In the genomic region with DNA sequence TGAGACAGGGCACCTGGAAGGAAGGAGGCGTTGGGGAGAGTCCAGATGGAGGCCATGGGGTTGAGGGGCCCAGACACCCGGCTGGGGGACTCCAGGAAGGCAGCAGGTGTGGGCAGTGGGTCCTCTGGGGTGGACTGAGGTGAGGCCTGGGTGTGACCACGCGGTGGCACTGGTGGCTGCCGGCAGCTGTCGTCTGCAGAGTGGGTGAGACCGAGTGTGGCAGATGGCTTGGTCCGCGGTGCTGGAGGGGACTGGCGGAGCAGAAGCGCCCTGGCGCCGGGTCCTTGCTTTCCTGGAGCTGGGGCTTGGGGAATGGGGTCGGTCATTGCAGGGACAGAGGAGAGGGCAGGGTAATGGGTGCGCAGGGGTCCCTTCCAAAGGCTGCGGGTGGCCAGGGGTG, we compare ENCODE assay signal across 10 cellular contexts. TPM values are rescaled to one million over a fixed set of nuclear protein-coding genes. Genes with fewer than 3 reads are reported as not detected.
DNase-seq lines count a peak whose midpoint lies in the region; ATAC-seq, FAIRE-seq and TF ChIP-seq lines count a peak whose summit lies in the region.
"Had no signal": no experiment of that assay in that cellular context is flagged by ENCODE, and none has a peak within 500 bp of the region (broad histone marks: within the 10 kb centered on the region; RNA-seq: fewer than 3 reads in every experiment).

No MANE protein-coding gene starts in this region.

- ATAC-seq in GM19324 (IDR thresholded peaks at IDR 0.05; ENCODE audit: low FRiP score, unreplicated experiment): no peak

- WGBS in small intestine, 3 donors: 11 to 32% (median 13%) methylated on average over 11 to 16 of the region's 16 CpGs

- no peak for TF ChIP-seq CTCF in breast epithelium (IDR thresholded peaks at IDR 0.05)
- no peak for TF ChIP-seq CTCF in MCF 10A (IDR thresholded peaks at IDR 0.05; ENCODE audit: unreplicated experiment)
- no peak for TF ChIP-seq CTCF in OCI-LY7 (conservative IDR thresholded peaks at IDR 0.05; ENCODE audit: low read length)
- TF ChIP-seq CTCF in glutamatergic neuron (IDR thresholded peaks at IDR 0.05; ENCODE audit: partially characterized antibody, unreplicated experiment): no peak

- H3K79me2 ChIP-seq in OCI-LY7 (ENCODE audit: insufficient read depth, low read depth, low read length): no peaks in the 10 kb centered on the region

- no peaks in the 10 kb centered on the region for H3K9me2 ChIP-seq in OCI-LY7 (ENCODE audit: insufficient read depth, low read length)

- H3K4me3 Mint-ChIP-seq in MCF 10A (ENCODE audit: unreplicated experiment) (no peak overlapping the region), glutamatergic neuron (ENCODE audit: unreplicated experiment) (peak overlapping the region; percentile 85)

- peak in 1 of 2 donors; percentile 40 for DNase-seq in breast epithelium (ENCODE audit: low spot score in 2 of 2)
- no peak for DNase-seq in MCF 10A (ENCODE audit: unreplicated experiment)
- no peak for DNase-seq in OCI-LY7 (ENCODE audit: low spot score)
- peak; percentile 83 for DNase-seq in glutamatergic neuron
- peak; percentile 53 for DNase-seq in small intestine
- DNase-seq in posterior vena cava (ENCODE audit: low spot score): no peak
- DNase-seq in NCI-H2107 treated with DMSO at 0.1 percent for 48 hours (lab: John Stamatoyannopoulos, UW; ENCODE audit: unreplicated experiment): no peak

- H3K27me3 Mint-ChIP-seq in MCF 10A (ENCODE audit: insufficient read depth, unreplicated experiment): no peaks in the 10 kb centered on the region
- H3K27me3 Mint-ChIP-seq in glutamatergic neuron (ENCODE audit: unreplicated experiment): peaks cover 20% of the 10 kb centered on the region

- H3K27me3 ChIP-seq in breast epithelium (no peaks in the 10 kb centered on the region), small intestine (ENCODE audit: control insufficient read depth in 2 of 2, insufficient read depth in 2 of 2, low read length in 2 of 2) (no peaks in the 10 kb centered on the region)

- H3K4me1 Mint-ChIP-seq in MCF 10A (ENCODE audit: insufficient read depth, unreplicated experiment) (no peaks in the 10 kb centered on the region), glutamatergic neuron (ENCODE audit: low read depth, unreplicated experiment) (peaks cover 16% of the 10 kb centered on the region)

- no peaks in the 10 kb centered on the region for H3K9me3 Mint-ChIP-seq in MCF 10A (ENCODE audit: unreplicated experiment)
- H3K9me3 Mint-ChIP-seq in glutamatergic neuron (ENCODE audit: unreplicated experiment): peaks cover 17% of the 10 kb centered on the region

- H3K4me3 ChIP-seq in breast epithelium (peak overlapping the region in 2 of 3 donors; percentile 55 to 71), OCI-LY7 (ENCODE audit: low read depth, low read length, poor library complexity, severe bottlenecking) (peak overlapping the region; percentile 62), small intestine (ENCODE audit: low read depth in 1 of 2, low read length in 2 of 2) (no peak overlapping the region)

- FAIRE-seq in small intestine (lab: Jason Lieb, UNC): no peak
- FAIRE-seq: G401.6 had no signal

- no peak for TF ChIP-seq POLR2A in breast epithelium (IDR thresholded peaks at IDR 0.05)

- BruUV-seq in MCF 10A (replicated peaks; lab: Mats Ljungman, UMichigan): no TSS peak
- BruUV-seq in OCI-LY7 (replicated peaks; lab: Mats Ljungman, UMichigan): no TSS peak

- no peak overlapping the region for H2AFZ ChIP-seq in OCI-LY7 (ENCODE audit: low read length)

- H3K36me3 Mint-ChIP-seq in MCF 10A (ENCODE audit: insufficient read depth, unreplicated experiment) (peaks cover 15% of the 10 kb centered on the region), glutamatergic neuron (ENCODE audit: unreplicated experiment) (no peaks in the 10 kb centered on the region)

- intact Hi-C loops in breast epithelium (cut with DNase I; ENCODE audit: low total_unique reads) (no loop called here), MCF 10A (cut with micrococcal nuclease) (no loop called here), OCI-LY7 (cut with micrococcal nuclease; ENCODE audit: unreplicated experiment) (loop anchor here (2.0 to 10.0 kb wide), 5 partner anchors 48 to 275 kb away; a partner anchor contains a TSS), posterior vena cava (cut with DNase I) (no loop called here)

- H3K4me2 ChIP-seq in OCI-LY7 (ENCODE audit: low read length): peak overlapping the region; percentile 60; the same call in 1 of the 2 replicates

- H3K27ac ChIP-seq in breast epithelium (peak overlapping the region; percentile 25 to 62), OCI-LY7 (ENCODE audit: low read depth, low read length, poor library complexity, severe bottlenecking) (no peak overlapping the region), small intestine (ENCODE audit: low read depth in 1 of 2, low read length in 1 of 2) (no peak overlapping the region)
- H3K27ac ChIP-seq: neutrophil had no signal

- no peak overlapping the region for H3K27ac Mint-ChIP-seq in MCF 10A (ENCODE audit: low read depth, unreplicated experiment)
- H3K27ac Mint-ChIP-seq in glutamatergic neuron (ENCODE audit: unreplicated experiment): peak overlapping the region; percentile 98

- POLR2A ChIA-PET in MCF 10A (lab: Yijun Ruan, JAX): interaction anchor here (0.7 to 0.8 kb wide), 2 partner anchors 11 to 254 kb away, joined by 3 read pairs; no protein-coding TSS in a partner anchor
- POLR2A ChIA-PET in OCI-LY7 (lab: Charles Lee): no interaction called here

- CTCF ChIA-PET in MCF 10A (lab: Yijun Ruan, JAX) (interaction anchor here (1.1 kb wide), 1 partner anchor 33 kb away, joined by 3 read pairs; no protein-coding TSS in a partner anchor), OCI-LY7 (lab: Charles Lee; ENCODE audit: unreplicated experiment) (interaction anchor here (0.6 to 0.7 kb wide), 2 partner anchors 26 to 32 kb away, joined by 3 to 5 read pairs; no protein-coding TSS in a partner anchor)

- H3K9me3 ChIP-seq in breast epithelium (no peaks in the 10 kb centered on the region), OCI-LY7 (ENCODE audit: low read length) (no peaks in the 10 kb centered on the region), small intestine (ENCODE audit: control insufficient read depth, low read depth) (no peaks in the 10 kb centered on the region)
- H3K9me3 ChIP-seq: neutrophil had no signal

- H3K36me3 ChIP-seq in breast epithelium (no peaks in the 10 kb centered on the region), OCI-LY7 (ENCODE audit: insufficient read depth, low read length) (no peaks in the 10 kb centered on the region), small intestine (ENCODE audit: control insufficient read depth in 2 of 2, insufficient read depth in 2 of 2, low read length in 2 of 2) (no peaks in the 10 kb centered on the region)
- H3K36me3 ChIP-seq: neutrophil had no signal

- no peaks in the 10 kb centered on the region for H4K20me1 ChIP-seq in OCI-LY7 (ENCODE audit: insufficient read depth, low read length)

- H3K4me1 ChIP-seq in breast epithelium (peaks cover 6 to 7% of the 10 kb centered on the region in 2 donors), OCI-LY7 (ENCODE audit: insufficient read depth, low read length, poor library complexity, severe bottlenecking) (peaks cover 25% of the 10 kb centered on the region), small intestine (ENCODE audit: control insufficient read depth in 2 of 2, insufficient read depth in 1 of 2, low read depth in 1 of 2, low read length in 1 of 2) (no peaks in the 10 kb centered on the region)

RNA-seq across cellular contexts. Expression of a gene that starts 12.5 kb away (rescaled TPM):
- 10 to 100 TPM in 2 of 3 donors, 1 to 10 TPM in 1; 9.1 to 37.0 (median 30.5) TPM for total RNA-seq in breast epithelium
- total RNA-seq in MCF 10A (2022): 286 and 303 TPM in 2 replicates
- 2.2 and 2.7 TPM in 2 replicates for total RNA-seq in OCI-LY7 (2014; rRNA removed; shearing (Covaris generic))
- 9.1 and 9.8 TPM in 2 replicates for total RNA-seq in OCI-LY7 (2022)
- 914 TPM for total RNA-seq in glutamatergic neuron (ENCODE audit: unreplicated experiment)
- polyA plus RNA-seq in small intestine: 10 to 100 TPM; 13.2 to 20.9 (median 18.9) TPM
- 10 to 100 TPM; 18.8 to 26.8 TPM for total RNA-seq in posterior vena cava

RNA-seq across cellular contexts. Expression of a gene that starts 19.1 kb away (rescaled TPM):
- 10 to 100 TPM; 15.5 to 31.5 (median 18.0) TPM for total RNA-seq in breast epithelium
- 7.4 and 8.8 TPM in 2 replicates for total RNA-seq in MCF 10A (2022)
- total RNA-seq in OCI-LY7 (2014; rRNA removed; shearing (Covaris generic)): 99.9 and 110 TPM in 2 replicates
- 53.4 and 65.4 TPM in 2 replicates for total RNA-seq in OCI-LY7 (2022)
- total RNA-seq in glutamatergic neuron (ENCODE audit: unreplicated experiment): 18.4 TPM
- polyA plus RNA-seq in small intestine: 100 to 1,000 TPM in 2 of 3 donors, 10 to 100 TPM in 1; 86.3 to 282 (median 277) TPM
- total RNA-seq in posterior vena cava: 10 to 100 TPM; 22.9 to 47.3 TPM

RNA-seq across cellular contexts. Expression of a gene that starts 32.5 kb away (rescaled TPM):
- 10 to 100 TPM in 2 of 3 donors, 1 to 10 TPM in 1; 8.3 to 36.4 (median 34.2) TPM for total RNA-seq in breast epithelium
- total RNA-seq in MCF 10A (2022): 42.1 and 42.6 TPM in 2 replicates
- total RNA-seq in OCI-LY7 (2014; rRNA removed; shearing (Covaris generic)): not detected in 2 replicates
- not detected in 2 replicates for total RNA-seq in OCI-LY7 (2022)
- 218 TPM for total RNA-seq in glutamatergic neuron (ENCODE audit: unreplicated experiment)
- 1 to 10 TPM in 2 of 3 donors, under 1 TPM in 1; 0.89 to 8.2 (median 6.2) TPM for polyA plus RNA-seq in small intestine
- 10 to 100 TPM; 53.5 to 54.4 TPM for total RNA-seq in posterior vena cava

RNA-seq across cellular contexts. Expression of a gene that starts 41.7 kb away (rescaled TPM):
- total RNA-seq in breast epithelium (1 to 10 TPM in 1 of 3 donors, under 1 TPM in 1, not detected in 1; 0.33 to 2.8 TPM), MCF 10A (2022) (0.30 and 0.37 TPM in 2 replicates), OCI-LY7 (2022) (not detected in 2 replicates), glutamatergic neuron (ENCODE audit: unreplicated experiment) (not detected), posterior vena cava (not detected)
- not detected in 2 replicates for total RNA-seq in OCI-LY7 (2014; rRNA removed; shearing (Covaris generic))
- polyA plus RNA-seq in small intestine: under 1 TPM in 2 of 3 donors, not detected in 1; 0.18 to 0.45 TPM

RNA-seq across cellular contexts. Expression of a gene that starts 50.5 kb away (rescaled TPM):
- total RNA-seq in breast epithelium (1 to 10 TPM in 1 of 3 donors, under 1 TPM in 1, not detected in 1; 0.33 to 1.9 TPM), MCF 10A (2022) (not detected in 2 replicates), OCI-LY7 (2022) (not detected in 2 replicates), glutamatergic neuron (ENCODE audit: unreplicated experiment) (0.32 TPM), posterior vena cava (under 1 TPM in 1 of 2 donors, not detected in 1; 0.24 TPM)
- not detected in 2 replicates for total RNA-seq in OCI-LY7 (2014; rRNA removed; shearing (Covaris generic))
- polyA plus RNA-seq in small intestine: 1 to 10 TPM in 1 of 3 donors, under 1 TPM in 1, not detected in 1; 0.30 to 1.6 TPM

Comparison
In these comparisons a context has a peak if more than half of its experiments do, and no peak if none do; other contexts are left out.
1. DNase-seq: peak in glutamatergic neuron (single experiment) and small intestine (single experiment); none in MCF 10A (single experiment), OCI-LY7 (single experiment), posterior vena cava (single experiment) and NCI-H2107 treated with DMSO at 0.1 percent for 48 hours (single experiment).
2. H3K27ac ChIP-seq: peak in breast epithelium (2 of 2); none in OCI-LY7 (single experiment) and small intestine (0 of 2).
3. H3K4me3 ChIP-seq: peak in breast epithelium (2 of 3) and OCI-LY7 (single experiment); none in small intestine (0 of 2).
4. RNA of a gene that starts 32.5 kb away (total RNA-seq): 218 TPM in glutamatergic neuron (single experiment), 53.5 to 54.4 TPM in posterior vena cava, 42.1 to 42.6 TPM in MCF 10A and 8.3 to 36.4 TPM in breast epithelium; not detected in OCI-LY7; every median in the first group is over 4 times any median in the second.